16 cellular contexts compared by ENCODE assay signal in the genomic region with DNA sequence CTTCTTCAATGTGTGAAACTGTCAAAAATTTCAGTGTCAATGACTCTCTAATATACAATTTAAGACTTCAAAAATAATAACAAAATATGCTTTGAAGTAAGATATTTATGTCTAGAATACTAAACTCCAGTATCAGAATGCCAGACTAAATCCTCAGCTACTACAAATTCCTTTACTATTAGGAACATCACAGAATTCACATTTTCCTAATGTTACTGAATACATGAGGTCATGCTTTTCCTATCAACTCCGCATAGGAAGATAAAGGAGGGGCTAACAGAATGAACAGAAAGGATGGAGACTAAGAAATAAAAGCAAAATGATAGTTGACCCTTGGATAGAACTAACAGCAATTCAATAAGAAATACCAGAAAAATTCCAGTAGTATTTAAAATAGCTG.
DNase-seq lines count a peak whose midpoint lies in the region; TF ChIP-seq lines count a peak whose summit lies in the region.
"Had no signal": no experiment of that assay in that cellular context is flagged by ENCODE, and none has a peak within 500 bp of the region (broad histone marks: within the 10 kb centered on the region; RNA-seq: fewer than 3 reads in every experiment).

No MANE protein-coding gene starts in this region.

- H3K27me3 ChIP-seq in mammary epithelial cell (ENCODE audit: insufficient read depth, low read length) (no peaks in the 10 kb centered on the region), adipocyte (replicated peaks; ENCODE audit: control insufficient read depth, insufficient read depth, low read length) (no peaks in the 10 kb centered on the region), skeletal muscle satellite cell (ENCODE audit: control insufficient read depth, insufficient read depth, low read length) (no peaks in the 10 kb centered on the region)
- H3K27me3 ChIP-seq: BLaER1 treated with 17β-estradiol and CSF1 and Interleukin-3, amounts not matched to agents 10 nM and 100 nM had no signal

- no peaks in the 10 kb centered on the region for H3K9me3 Mint-ChIP-seq in MCF 10A (ENCODE audit: unreplicated experiment)
- H3K9me3 Mint-ChIP-seq: CD4-positive, CD25-positive, alpha-beta regulatory T cell; GM23338 had no signal

- no peaks in the 10 kb centered on the region for H3K27me3 Mint-ChIP-seq in MCF 10A (ENCODE audit: insufficient read depth, unreplicated experiment)
- H3K27me3 Mint-ChIP-seq: CD4-positive, CD25-positive, alpha-beta regulatory T cell had no signal

- BruUV-seq in mammary epithelial cell (replicated peaks; lab: Mats Ljungman, UMichigan) = TSS peak; percentile 97
- BruUV-seq in MCF 10A (replicated peaks; lab: Mats Ljungman, UMichigan) = no TSS peak

- WGBS in mammary epithelial cell (ENCODE audit: low coverage, missing lambda C conversion rate) = 100% methylated on average over 1 of the region's 1 CpG

- peaks cover 19% of the 10 kb centered on the region for H3K4me1 ChIP-seq in mammary epithelial cell (ENCODE audit: insufficient read depth, low read length)
- peaks cover 15% of the 10 kb centered on the region for H3K4me1 ChIP-seq in adipocyte (ENCODE audit: control insufficient read depth, insufficient read depth, low read length)
- peaks cover 34% of the 10 kb centered on the region for H3K4me1 ChIP-seq in skeletal muscle satellite cell (ENCODE audit: control insufficient read depth, insufficient read depth, low read length)

- in situ Hi-C loops in mammary epithelial cell (cut with MboI; ENCODE audit: low sequenced_read_pairs in 2 of 2) = no loop called here

- H3K4me3 ChIP-seq in mammary epithelial cell (replicated peaks in 1 of 3; ENCODE audit: insufficient read depth in 1 of 3, low read depth in 2 of 3, low read length in 3 of 3) = no peak overlapping the region
- H3K4me3 ChIP-seq in adipocyte (ENCODE audit: low read length) = peak overlapping the region; percentile 24
- no peak overlapping the region for H3K4me3 ChIP-seq in skeletal muscle satellite cell (ENCODE audit: low read length)
- H3K4me3 ChIP-seq: BLaER1 treated with 17β-estradiol and CSF1 and Interleukin-3, amounts not matched to agents 10 nM and 100 nM; GM12878; GM23338 had no signal

- DNase-seq in mammary epithelial cell (no peak), MCF 10A (ENCODE audit: unreplicated experiment) (no peak), adipocyte (ENCODE audit: low read depth) (no peak), iris pigment epithelial cell (ENCODE audit: low read depth) (peak; percentile 59), NCI-H2029 treated with DMSO at 0.1 percent for 48 hours (lab: John Stamatoyannopoulos, UW) (no peak), inferior parietal cortex (ENCODE audit: extremely low spot score) (no peak)
- DNase-seq in effector CD4-positive, alpha-beta T cell = no peak
- DNase-seq: CD4-positive, CD25-positive, alpha-beta regulatory T cell; DMS 273 treated with DMSO at 0.1 percent for 48 hours; H7 had no signal

- H3K9me3 ChIP-seq in mammary epithelial cell (replicated peaks; ENCODE audit: insufficient read depth, low read length) (no peaks in the 10 kb centered on the region), adipocyte (ENCODE audit: control insufficient read depth, low read length) (no peaks in the 10 kb centered on the region), skeletal muscle satellite cell (replicated peaks; ENCODE audit: low read length) (no peaks in the 10 kb centered on the region)
- H3K9me3 ChIP-seq: BLaER1 treated with 17β-estradiol and CSF1 and Interleukin-3, amounts not matched to agents 10 nM and 100 nM had no signal

- peaks cover 2% of the 10 kb centered on the region for H3K36me3 ChIP-seq in mammary epithelial cell (ENCODE audit: insufficient read depth, low read length)
- H3K36me3 ChIP-seq in adipocyte (ENCODE audit: control insufficient read depth, insufficient read depth, low read length, severe bottlenecking) = peaks cover 8% of the 10 kb centered on the region
- H3K36me3 ChIP-seq in skeletal muscle satellite cell (ENCODE audit: insufficient read depth, low read length) = peaks cover 3% of the 10 kb centered on the region

- dilution Hi-C loops in mammary epithelial cell (cut with HindIII; ENCODE audit: low sequenced_read_pairs) = no loop called here

- H3K27ac ChIP-seq in mammary epithelial cell (ENCODE audit: insufficient read depth, low read depth, low read length) = no peak overlapping the region
- H3K27ac ChIP-seq: 22Rv1; BLaER1 treated with 17β-estradiol and CSF1 and Interleukin-3, amounts not matched to agents 10 nM and 100 nM; HL-60 had no signal

- no peaks in the 10 kb centered on the region for H4K20me1 ChIP-seq in mammary epithelial cell (ENCODE audit: insufficient read depth, low read length)
- H4K20me1 ChIP-seq: BLaER1 treated with 17β-estradiol and CSF1 and Interleukin-3, amounts not matched to agents 10 nM and 100 nM had no signal

- no peaks in the 10 kb centered on the region for H3K79me2 ChIP-seq in mammary epithelial cell (ENCODE audit: insufficient read depth, low read length)

- H2AFZ ChIP-seq in mammary epithelial cell (ENCODE audit: low read depth, low read length) = no peak overlapping the region
- H2AFZ ChIP-seq: GM23338 had no signal

- H3K4me1 Mint-ChIP-seq in MCF 10A (ENCODE audit: insufficient read depth, unreplicated experiment) = peaks cover 14% of the 10 kb centered on the region

- POLR2A ChIA-PET in MCF 10A (lab: Yijun Ruan, JAX) = interaction anchor here (0.5 to 0.7 kb wide), 2 partner anchors 20 to 782 kb away, joined by 3 read pairs; no protein-coding TSS in a partner anchor

- H3K9ac ChIP-seq in mammary epithelial cell (ENCODE audit: insufficient read depth, low read length) = no peak overlapping the region
- no peak overlapping the region for H3K9ac ChIP-seq in adipocyte (ENCODE audit: low read length)
- H3K9ac ChIP-seq in skeletal muscle satellite cell (ENCODE audit: low read depth, low read length) = peak overlapping the region; percentile 29
- H3K9ac ChIP-seq: BLaER1 treated with 17β-estradiol and CSF1 and Interleukin-3, amounts not matched to agents 10 nM and 100 nM had no signal

- no peak overlapping the region for H3K27ac Mint-ChIP-seq in MCF 10A (ENCODE audit: low read depth, unreplicated experiment)
- H3K27ac Mint-ChIP-seq: CD4-positive, CD25-positive, alpha-beta regulatory T cell; GM23338 had no signal

- CTCF ChIA-PET in mammary epithelial cell (lab: Charles Lee; ENCODE audit: low non-redundant PET) = interaction anchor here (0.5 kb wide), 1 partner anchor 72 kb away, joined by 3 read pairs; no protein-coding TSS in a partner anchor
- CTCF ChIA-PET in MCF 10A (lab: Yijun Ruan, JAX) = interaction anchor here (0.6 to 0.8 kb wide), 3 partner anchors 21 to 903 kb away, joined by 3 read pairs; no protein-coding TSS in a partner anchor

- H3K36me3 Mint-ChIP-seq in MCF 10A (ENCODE audit: insufficient read depth, unreplicated experiment) = no peaks in the 10 kb centered on the region

- no peak overlapping the region for H3K4me3 Mint-ChIP-seq in MCF 10A (ENCODE audit: unreplicated experiment)
- H3K4me3 Mint-ChIP-seq: CD4-positive, CD25-positive, alpha-beta regulatory T cell; GM23338 had no signal

- TF ChIP-seq CTCF in mammary epithelial cell (conservative IDR thresholded peaks at IDR 0.05 in 1 of 2, IDR thresholded peaks at IDR 0.05 in 1 of 2; ENCODE audit: extremely low read depth in 1 of 2, insufficient read depth in 1 of 2, low read depth in 1 of 2, low read length in 2 of 2) (no peak), MCF 10A (IDR thresholded peaks at IDR 0.05; ENCODE audit: unreplicated experiment) (no peak)

- intact Hi-C loops in mammary epithelial cell (cut with micrococcal nuclease) (loop anchor here (10.0 kb wide), 1 partner anchor 106 kb away; no protein-coding TSS in a partner anchor), MCF 10A (cut with micrococcal nuclease) (no loop called here)

- no peak overlapping the region for H3K4me2 ChIP-seq in mammary epithelial cell (ENCODE audit: insufficient read depth, low read depth, low read length)
- peak overlapping the region; percentile 30 for H3K4me2 ChIP-seq in skeletal muscle satellite cell (ENCODE audit: low read length)
- H3K4me2 ChIP-seq: BLaER1 treated with 17β-estradiol and CSF1 and Interleukin-3, amounts not matched to agents 10 nM and 100 nM; GM23338 had no signal
